ENCODE assay signal across 29 cellular contexts in genomic region chr3:15117011-15117410, GRCh38.
"Had no signal": no experiment of that assay in that cellular context is flagged by ENCODE, and none has a peak within 500 bp of the region (broad histone marks: within the 10 kb centered on the region; RNA-seq: fewer than 3 reads in every experiment).

No MANE protein-coding gene starts in this region.

- DNase-seq: naive thymus-derived CD8-positive, alpha-beta T cell; nephron progenitor cell; nucleus accumbens; ovary; posterior cingulate gyrus; psoas muscle; right cardiac atrium; spleen; stimulated activated CD4-positive, alpha-beta T cell treated with anti-CD3 and anti-CD28 coated beads, Interleukin-12 subunit alpha, Interleukin-12 subunit beta, amount 100 ng/mL, for 4 hours; stimulated activated CD4-positive, alpha-beta T cell treated with anti-CD3 and anti-CD28 coated beads, Interleukin-1b, Interleukin-23, amount 100 ng/mL, for 48 hours; stimulated activated CD4-positive, alpha-beta T cell treated with anti-CD3 and anti-CD28 coated beads, Interleukin-4, amount 100 ng/mL, for 1 hour; stimulated activated CD4-positive, alpha-beta T cell treated with anti-CD3 and anti-CD28 coated beads, Interleukin-4, amount 100 ng/mL, for 4 hours; stimulated activated CD8-positive, alpha-beta memory T cell treated with anti-CD3 and anti-CD28 coated beads, Interleukin-4, amount 100 ng/mL, for 48 hours; stimulated activated naive B cell treated with anti-CD40 and anti-IgM and Interleukin-4, amounts not matched to agents 10 μg/mL and 1 μg/mL and 100 μg/mL, for 72 hours; stimulated activated naive CD4-positive, alpha-beta T cell treated with Interleukin-2 at 50 U/mL for 16 hours; stomach; thyroid gland; trophoblast cell; upper lobe of left lung had no signal

- H3K9me3 ChIP-seq: neutrophil, ovary, psoas muscle, spleen, stomach, thoracic aorta, thyroid gland, tibial nerve, upper lobe of left lung, vagina had no signal

- H3K27me3 ChIP-seq: ovary, thyroid gland, upper lobe of left lung, vagina had no signal

- H3K9ac ChIP-seq: parathyroid adenoma had no signal

- H3K4me3 ChIP-seq: ovary, psoas muscle, skin epidermis, smooth muscle cell, spleen, stomach, thoracic aorta, thyroid gland, tibial nerve, upper lobe of left lung, vagina had no signal

- H3K4me1 ChIP-seq: parathyroid adenoma, psoas muscle, tibial nerve, vagina had no signal

- ATAC-seq: naive thymus-derived CD8-positive, alpha-beta T cell; natural killer cell treated with Interleukin-12 subunit alpha and Interleukin-12 subunit beta and Interleukin-15 and Interleukin-18, amount 100 ng/mL, for 72 hours; psoas muscle; sciatic nerve; stimulated activated naive B cell treated with anti-CD40 and anti-IgM and Interleukin-4, amounts not matched to agents 10 μg/mL and 1 μg/mL and 100 μg/mL, for 72 hours had no signal

- H3K4me2 ChIP-seq: smooth muscle cell had no signal

- H3K36me3 ChIP-seq: neutrophil, ovary, spleen, stomach, thoracic aorta, thyroid gland, tibial nerve, upper lobe of left lung, vagina had no signal

- H2AFZ ChIP-seq: parathyroid adenoma had no signal

- H3K27ac ChIP-seq: neutrophil, ovary, parathyroid adenoma, psoas muscle, skin epidermis, spleen, stomach, thoracic aorta, thyroid gland, tibial nerve, upper lobe of left lung, vagina had no signal

- FAIRE-seq: urothelium cell line had no signal

- H3K79me2 ChIP-seq: parathyroid adenoma had no signal
